17 cellular contexts compared by ENCODE assay signal in genomic region chr7:125775319-125775718, GRCh38.
"Had no signal": no experiment of that assay in that cellular context is flagged by ENCODE, and none has a peak within 500 bp of the region (broad histone marks: within the 10 kb centered on the region; RNA-seq: fewer than 3 reads in every experiment).

No MANE protein-coding gene starts in this region.

- H3K9me3 ChIP-seq: esophagus muscularis mucosa, sigmoid colon, testis had no signal

- DNase-seq: activated CD4-positive, alpha-beta T cell treated with anti-CD3 and anti-CD28 coated beads for 1 hour; activated CD4-positive, alpha-beta T cell treated with anti-CD3 and anti-CD28 coated beads, Interleukin-2, amount 50 U/mL, for 4 hours; activated gamma-delta T cell; activated T-cell treated with anti-CD3 and anti-CD28 coated beads, Interleukin-2, amount 50 U/mL, for 72 hours; cerebellar nuclear complex; effector CD8-positive, alpha-beta T cell; immature natural killer cell; kidney glomerular epithelial cell; left ventricle myocardium inferior; mammary epithelial cell; nephron progenitor cell; nucleus accumbens; sigmoid colon; stimulated activated CD4-positive, alpha-beta T cell treated with anti-CD3 and anti-CD28 coated beads, Interleukin-4, amount 100 ng/mL, for 4 hours; testis had no signal

- H3K36me3 ChIP-seq: esophagus muscularis mucosa, left ventricle myocardium inferior, sigmoid colon had no signal

- H3K27ac ChIP-seq: esophagus muscularis mucosa, left ventricle myocardium inferior, sigmoid colon, testis had no signal

- ATAC-seq: activated T-cell treated with anti-CD3 and anti-CD28 coated beads, Interleukin-2, amount 50 U/mL, for 72 hours; stimulated activated memory B cell treated with anti-CD40 and anti-IgM and Interleukin-4, amounts not matched to agents 10 μg/mL and 1 μg/mL and 100 μg/mL, for 72 hours had no signal

- H3K4me3 ChIP-seq: esophagus muscularis mucosa, left ventricle myocardium inferior, sigmoid colon, testis had no signal
